In genomic region chr4:8906991-8907595, GRCh38 we compare ENCODE assay signal across 13 cellular contexts. TPM values are rescaled to one million over a fixed set of nuclear protein-coding genes. Genes with fewer than 3 reads are reported as not detected.
"Had no signal": no experiment of that assay in that cellular context is flagged by ENCODE, and none has a peak within 500 bp of the region (broad histone marks: within the 10 kb centered on the region; RNA-seq: fewer than 3 reads in every experiment).

No MANE protein-coding gene starts in this region.

- H3K36me3 ChIP-seq: ascending aorta, neural progenitor cell, upper lobe of right lung had no signal

- H3K4me1 ChIP-seq: ascending aorta, neural progenitor cell, upper lobe of right lung had no signal

- H3K27me3 ChIP-seq: ascending aorta, upper lobe of right lung had no signal

- H3K4me3 ChIP-seq: ascending aorta, neural progenitor cell, upper lobe of right lung had no signal

- FAIRE-seq: colon had no signal

- H3K9ac ChIP-seq: neural progenitor cell had no signal

- ATAC-seq: upper lobe of right lung had no signal

- DNase-seq: activated CD4-positive, alpha-beta memory T cell treated with anti-CD3 and anti-CD28 coated beads for 36 hours; effector memory CD4-positive, alpha-beta T cell; erythroblast; hippocampal formation; SHP77 treated with DMSO at 0.1 percent for 48 hours; stimulated activated CD4-positive, alpha-beta T cell treated with anti-CD3 and anti-CD28 coated beads, Interleukin-2, amount 100 ng/mL, for 24 hours; stimulated activated naive CD4-positive, alpha-beta T cell had no signal

- H3K9me3 ChIP-seq: ascending aorta, upper lobe of right lung had no signal

- H3K27ac ChIP-seq: ascending aorta, neural progenitor cell, upper lobe of right lung had no signal

RNA-seq across cellular contexts. Expression of gene HMX1, which starts 35.5 kb away (rescaled TPM):
- total RNA-seq: activated CD4-positive, alpha-beta memory T cell treated with anti-CD3 and anti-CD28 coated beads for 36 hours; activated T-helper 1 cell treated with anti-CD3 and anti-CD28 coated beads, Interleukin-12 subunit alpha, Interleukin-12 subunit beta, Interleukin-2, Interleukin-4 antibody, amounts not matched to agents 30 ng/mL and 10 ng/mL and 1 ng/mL, durations not matched to agents 14 hours and 24 hours and 36 hours; ascending aorta; T-helper 2 cell treated with Interferon-gamma antibody and Interleukin-4, amounts not matched to agents 100 ng/mL and 5 ng/mL, for 36 hours; upper lobe of right lung had no signal
